Comparison of ENCODE assay signal across 8 cellular contexts in genomic region chr5:43191740-43192557, GRCh38. TPM values are rescaled to one million over a fixed set of nuclear protein-coding genes. Genes with fewer than 3 reads are reported as not detected.
A peak's percentile ranks its signal among the peaks of the same experiment; 100 is the strongest.
DNase-seq lines count a peak whose midpoint lies in the region; ATAC-seq and TF ChIP-seq lines count a peak whose summit lies in the region.

Gene NIM1K (plus strand): TSS chr5:43192225. CDS start chr5:43245776, 53,551 bp downstream.

- no peak within 1 kb of the TSS for H3K27ac Mint-ChIP-seq in activated naive CD4-positive, alpha-beta T cell treated with anti-CD3 and anti-CD28 coated beads, Interleukin-2, amount 50 U/mL, for 24 hours

- H3K27ac ChIP-seq in OCI-LY3 (ENCODE audit: low read length): no peak within 1 kb of the TSS

- POLR2A ChIA-PET in AG04449 (lab: Yijun Ruan, JAX): no interaction called here

- H4K20me1 ChIP-seq in OCI-LY3 (ENCODE audit: insufficient read depth, low read length): no peaks in the 10 kb centered on the region

- H3K4me3 Mint-ChIP-seq in activated naive CD4-positive, alpha-beta T cell treated with anti-CD3 and anti-CD28 coated beads, Interleukin-2, amount 50 U/mL, for 24 hours: peak within 1 kb of the TSS; percentile 90

- H3K9me3 ChIP-seq in OCI-LY3 (ENCODE audit: insufficient read depth, low read length): no peaks in the 10 kb centered on the region

- no peaks in the 10 kb centered on the region for H3K36me3 ChIP-seq in OCI-LY3 (replicated peaks; ENCODE audit: low read depth, low read length)

- peak within 1 kb of the TSS; percentile 90 for H3K4me2 ChIP-seq in OCI-LY3 (ENCODE audit: low read length)

- H3K4me3 ChIP-seq in AG04449 (ENCODE audit: low read depth, low read length): peak within 1 kb of the TSS; percentile 65
- peak within 1 kb of the TSS; percentile 77 for H3K4me3 ChIP-seq in OCI-LY3 (ENCODE audit: low read length)

- H3K4me1 ChIP-seq in OCI-LY3 (ENCODE audit: low read length): 0 out of 2 replicates have a peak, but pooled peaks cover 7% of the 10 kb centered on the region

- peaks cover 5% of the 10 kb centered on the region for H3K36me3 Mint-ChIP-seq in activated naive CD4-positive, alpha-beta T cell treated with anti-CD3 and anti-CD28 coated beads, Interleukin-2, amount 50 U/mL, for 24 hours

- ATAC-seq in GM18870 (IDR thresholded peaks at IDR 0.05; ENCODE audit: unreplicated experiment) (peak; percentile 41), HG03095 (IDR thresholded peaks at IDR 0.05; ENCODE audit: unreplicated experiment) (peak; percentile 74), omental fat pad (ENCODE audit: low FRiP score) (peak; percentile 41)

- CTCF ChIA-PET in AG04449 (lab: Yijun Ruan, JAX): interaction anchor here (0.8 to 1.2 kb wide), 2 partner anchors 11 to 86 kb away, joined by 3 to 4 read pairs; no protein-coding TSS in a partner anchor

- H3K4me1 Mint-ChIP-seq in activated naive CD4-positive, alpha-beta T cell treated with anti-CD3 and anti-CD28 coated beads, Interleukin-2, amount 50 U/mL, for 24 hours: peaks cover 28% of the 10 kb centered on the region

- DNase-seq in AG04449 (ENCODE audit: low read depth, low spot score) (no peak), head of caudate nucleus (peak; percentile 82 to 97 (median 92)), omental fat pad (ENCODE audit: low spot score) (no peak), ureter (ENCODE audit: low spot score) (peak; percentile 53)

- H3K9me3 Mint-ChIP-seq in activated naive CD4-positive, alpha-beta T cell treated with anti-CD3 and anti-CD28 coated beads, Interleukin-2, amount 50 U/mL, for 24 hours: no peaks in the 10 kb centered on the region

- H3K27me3 ChIP-seq in OCI-LY3 (ENCODE audit: low read depth, low read length): no peaks in the 10 kb centered on the region

- TF ChIP-seq CTCF in AG04449 (IDR thresholded peaks at IDR 0.05; ENCODE audit: insufficient read depth, low read length, missing control alignments): no peak
- TF ChIP-seq CTCF in OCI-LY3 (IDR thresholded peaks at IDR 0.05; ENCODE audit: low read depth, low read length): no peak
- TF ChIP-seq CTCF in omental fat pad (IDR thresholded peaks at IDR 0.05): no peak

- peak within 1 kb of the TSS; percentile 30; the same call in 1 of the 2 replicates for H3K9ac ChIP-seq in OCI-LY3 (ENCODE audit: low read length)

- H3K27me3 Mint-ChIP-seq in activated naive CD4-positive, alpha-beta T cell treated with anti-CD3 and anti-CD28 coated beads, Interleukin-2, amount 50 U/mL, for 24 hours: peaks cover 9% of the 10 kb centered on the region

- intact Hi-C loops in head of caudate nucleus (cut with DNase I): loop anchor here (1.0 to 5.0 kb wide), 2 partner anchors 71 to 120 kb away; partner anchors contain the start of gene HMGCS1

- H2AFZ ChIP-seq in OCI-LY3 (ENCODE audit: low read depth, low read length): peak within 1 kb of the TSS; percentile 30; the same call in 1 of the 2 replicates

- H3K79me2 ChIP-seq in OCI-LY3 (ENCODE audit: low read length): no peaks in the 10 kb centered on the region

RNA-seq across cellular contexts. Expression of gene NIM1K, which starts in this region (rescaled TPM):
- under 1 TPM in 3 of 4 donors, not detected in 1; 0.12 to 0.79 (median 0.19) TPM for total RNA-seq in omental fat pad
- total RNA-seq in ureter: 1.8 TPM

Comparison
In these comparisons a context has a peak if more than half of its experiments do, and no peak if none do; other contexts are left out.
1. Peak in ATAC-seq in omental fat pad; RNA of the gene not detected or under 1 TPM.
2. DNase-seq: peak in head of caudate nucleus (42 of 42) and ureter (single experiment); none in AG04449 (single experiment) and omental fat pad (single experiment).
3. Peak in every context shown above with its lines, with median percentiles within 50 percentile points of each other: ATAC-seq.